15 cellular contexts compared by ENCODE assay signal in the genomic region with DNA sequence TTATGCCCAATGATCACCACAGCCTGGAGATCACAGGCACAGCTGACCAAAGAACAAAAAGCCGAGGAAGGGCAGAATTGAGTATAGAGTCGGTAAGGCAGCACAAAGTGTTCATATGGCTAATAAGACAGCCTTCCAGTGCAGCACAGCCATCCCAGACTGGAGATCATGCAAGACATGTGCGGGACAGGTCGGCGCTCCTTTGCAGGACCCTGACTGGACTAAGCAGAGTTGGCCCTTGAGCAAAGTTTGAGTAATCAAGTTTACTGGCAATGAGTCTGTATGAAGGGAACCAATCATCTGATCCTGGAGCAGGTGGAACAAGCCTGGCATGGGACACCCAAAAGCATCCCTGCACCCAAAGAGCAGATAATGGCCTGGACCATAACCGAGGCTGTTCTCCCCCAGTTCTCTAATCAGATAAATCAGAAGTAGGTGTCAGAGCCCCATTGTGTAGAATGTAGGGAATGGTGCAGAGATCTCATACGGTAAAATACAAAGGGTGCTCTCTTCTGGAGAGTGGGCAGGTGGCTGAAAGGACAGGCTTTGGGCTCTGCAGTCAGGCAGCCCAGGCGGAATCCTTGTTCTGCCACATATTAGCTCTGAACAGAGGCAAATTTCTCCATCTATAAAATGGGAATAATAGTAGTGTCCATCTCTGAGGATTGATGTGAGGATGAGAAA. TPM values are rescaled to one million over a fixed set of nuclear protein-coding genes. Genes with fewer than 3 reads are reported as not detected.
DNase-seq lines count a peak whose midpoint lies in the region; ATAC-seq and TF ChIP-seq lines count a peak whose summit lies in the region.
"Had no signal": no experiment of that assay in that cellular context is flagged by ENCODE, and none has a peak within 500 bp of the region (broad histone marks: within the 10 kb centered on the region; RNA-seq: fewer than 3 reads in every experiment).

No MANE protein-coding gene starts in this region.

- H3K4me3 Mint-ChIP-seq in naive thymus-derived CD8-positive, alpha-beta T cell, result no peak overlapping the region
- H3K4me3 Mint-ChIP-seq: neural crest cell had no signal

- peaks cover 0 to 2% (median 0%) of the 10 kb centered on the region in 3 donors for H3K36me3 Mint-ChIP-seq in naive thymus-derived CD8-positive, alpha-beta T cell

- H3K9me3 Mint-ChIP-seq in naive thymus-derived CD8-positive, alpha-beta T cell, result no peaks in the 10 kb centered on the region
- H3K9me3 Mint-ChIP-seq: neural crest cell had no signal

- H3K9ac ChIP-seq in Loucy (ENCODE audit: low read depth, low read length, poor library complexity, severe bottlenecking), result no peak overlapping the region

- no peaks in the 10 kb centered on the region for H3K27me3 ChIP-seq in Loucy (ENCODE audit: insufficient read depth, low read length, poor library complexity, severe bottlenecking)
- H3K27me3 ChIP-seq: upper lobe of right lung had no signal

- peak; percentile 27 to 66 for ATAC-seq in naive thymus-derived CD8-positive, alpha-beta T cell
- ATAC-seq: upper lobe of right lung had no signal

- H3K4me3 ChIP-seq in Loucy (ENCODE audit: low read length, poor library complexity, severe bottlenecking), result no peak overlapping the region
- H3K4me3 ChIP-seq: smooth muscle cell, upper lobe of right lung had no signal

- H3K4me1 Mint-ChIP-seq in naive thymus-derived CD8-positive, alpha-beta T cell, result peaks cover 0 to 4% (median 2%) of the 10 kb centered on the region in 4 donors

- POLR2A ChIA-PET in naive thymus-derived CD8-positive, alpha-beta T cell (lab: Charles Lee), result no interaction called here

- H4K20me1 ChIP-seq in Loucy (ENCODE audit: insufficient read depth, low read length, poor library complexity, severe bottlenecking), result no peaks in the 10 kb centered on the region

- H3F3A ChIP-seq in Loucy (ENCODE audit: low read depth), result no peaks in the 10 kb centered on the region

- DNase-seq in NCI-H748 (lab: John Stamatoyannopoulos, UW; ENCODE audit: unreplicated experiment) (peak; percentile 23), NCI-H748 treated with DMSO at 0.1 percent for 48 hours (lab: John Stamatoyannopoulos, UW) (no peak), cerebellar cortex (ENCODE audit: low spot score) (peak; percentile 10), NCI-H2196 (lab: John Stamatoyannopoulos, UW; ENCODE audit: unreplicated experiment) (no peak), NOMO-1 treated with DMSO at 0.1 percent for 48 hours (lab: John Stamatoyannopoulos, UW; ENCODE audit: unreplicated experiment) (no peak)
- peak in 1 of 10 donors; percentile 16 for DNase-seq in naive thymus-derived CD8-positive, alpha-beta T cell
- no peak for DNase-seq in stimulated activated CD4-positive, alpha-beta T cell treated with anti-CD3 and anti-CD28 coated beads, Interleukin-2, amount 100 ng/mL, for 24 hours
- DNase-seq: activated naive CD4-positive, alpha-beta T cell; islet precursor cell; NCI-H1417 treated with DMSO at 0.1 percent for 48 hours; upper lobe of right lung had no signal

- no peaks in the 10 kb centered on the region for H3K79me2 ChIP-seq in Loucy (ENCODE audit: insufficient read depth, low read length)

- TF ChIP-seq CTCF in Loucy (conservative IDR thresholded peaks at IDR 0.05; ENCODE audit: low read length), result peak; percentile 57

- no peak overlapping the region for H2AFZ ChIP-seq in Loucy (ENCODE audit: low read length)

- H3K4me1 ChIP-seq in Loucy (ENCODE audit: insufficient read depth, low read length, poor library complexity, severe bottlenecking), result no peaks in the 10 kb centered on the region
- H3K4me1 ChIP-seq: upper lobe of right lung had no signal

- H3K27ac Mint-ChIP-seq in naive thymus-derived CD8-positive, alpha-beta T cell, result peak overlapping the region in 1 of 10 donors; percentile 40

- H3K9me2 ChIP-seq in Loucy (replicated peaks; ENCODE audit: low read depth, low read length), result no peaks in the 10 kb centered on the region

- H3K27me3 Mint-ChIP-seq in naive thymus-derived CD8-positive, alpha-beta T cell, result peaks cover 0 to 2% (median 0%) of the 10 kb centered on the region in 5 donors

- H3K4me2 ChIP-seq in Loucy (ENCODE audit: low read depth, low read length, poor library complexity, severe bottlenecking), result no peak overlapping the region
- H3K4me2 ChIP-seq: smooth muscle cell had no signal

- H3K36me3 ChIP-seq in Loucy (ENCODE audit: insufficient read depth, low read length), result no peaks in the 10 kb centered on the region
- H3K36me3 ChIP-seq: upper lobe of right lung had no signal

- no peaks in the 10 kb centered on the region for H3K9me3 ChIP-seq in Loucy (ENCODE audit: insufficient read depth, low read depth, low read length)
- H3K9me3 ChIP-seq: upper lobe of right lung had no signal

RNA-seq across cellular contexts. Expression of a gene that starts 10.7 kb away (rescaled TPM):
- total RNA-seq in naive thymus-derived CD8-positive, alpha-beta T cell, result not detected
- polyA plus RNA-seq in naive thymus-derived CD8-positive, alpha-beta T cell, result not detected
- total RNA-seq: cerebellum, neural crest cell, smooth muscle cell had no signal
- polyA plus RNA-seq: smooth muscle cell had no signal

Comparison
In these comparisons a context has a peak if more than half of its experiments do, and no peak if none do; other contexts are left out.
1. DNase-seq: peak in NCI-H748 (single experiment) and cerebellar cortex (single experiment); none in NCI-H748 treated with DMSO at 0.1 percent for 48 hours (single experiment), NCI-H2196 (single experiment), NOMO-1 treated with DMSO at 0.1 percent for 48 hours (single experiment) and stimulated activated CD4-positive, alpha-beta T cell treated with anti-CD3 and anti-CD28 coated beads, Interleukin-2, amount 100 ng/mL, for 24 hours (0 of 2).